Comparison of ENCODE assay signal across 19 cellular contexts in genomic region chr17:59693582-59693981, GRCh38. TPM values are rescaled to one million over a fixed set of nuclear protein-coding genes. Genes with fewer than 3 reads are reported as not detected.
DNase-seq lines count a peak whose midpoint lies in the region; ATAC-seq and TF ChIP-seq lines count a peak whose summit lies in the region.
"Had no signal": no experiment of that assay in that cellular context is flagged by ENCODE, and none has a peak within 500 bp of the region (broad histone marks: within the 10 kb centered on the region; RNA-seq: fewer than 3 reads in every experiment).

No MANE protein-coding gene starts in this region.

- TF ChIP-seq CTCF in activated CD8-positive, alpha-beta T cell treated with anti-CD3 and anti-CD28 coated beads for 36 hours (IDR thresholded peaks at IDR 0.05): no peak
- TF ChIP-seq CTCF in CD4-positive, alpha-beta T cell (IDR thresholded peaks at IDR 0.05): no peak
- TF ChIP-seq CTCF in nephron progenitor cell (IDR thresholded peaks at IDR 0.05): no peak

- H3K36me3 Mint-ChIP-seq in activated CD8-positive, alpha-beta T cell treated with anti-CD3 and anti-CD28 coated beads for 36 hours (ENCODE audit: low read depth): peaks cover 54% of the 10 kb centered on the region
- H3K36me3 Mint-ChIP-seq in activated CD8-positive, alpha-beta T cell treated with anti-CD3 and anti-CD28 coated beads, Interleukin-2, amount 10 ng/mL, durations not matched to agents 7 days and 5 days (ENCODE audit: low read depth): peaks cover 86% of the 10 kb centered on the region
- peaks cover 97% of the 10 kb centered on the region for H3K36me3 Mint-ChIP-seq in CD4-positive, alpha-beta T cell (ENCODE audit: low read depth)
- H3K36me3 Mint-ChIP-seq in nephron progenitor cell (ENCODE audit: low read depth): peaks cover 66% of the 10 kb centered on the region

- ATAC-seq in activated CD8-positive, alpha-beta T cell treated with anti-CD3 and anti-CD28 coated beads for 36 hours: no peak
- no peak for ATAC-seq in activated CD8-positive, alpha-beta T cell treated with anti-CD3 and anti-CD28 coated beads, Interleukin-2, amount 10 ng/mL, durations not matched to agents 7 days and 5 days
- ATAC-seq in CD4-positive, alpha-beta T cell (ENCODE audit: poor library complexity): no peak
- ATAC-seq in HG03457 (IDR thresholded peaks at IDR 0.05; ENCODE audit: unreplicated experiment): no peak
- ATAC-seq: Right ventricle myocardium inferior had no signal

- DNase-seq in activated CD8-positive, alpha-beta T cell treated with anti-CD3 and anti-CD28 coated beads for 36 hours: no peak
- no peak for DNase-seq in activated CD8-positive, alpha-beta T cell treated with anti-CD3 and anti-CD28 coated beads, Interleukin-2, amount 10 ng/mL, durations not matched to agents 7 days and 5 days
- DNase-seq in CD4-positive, alpha-beta T cell: no peak
- no peak for DNase-seq in SK-N-MC (ENCODE audit: low read depth, low spot score)
- DNase-seq in nephron progenitor cell: no peak
- no peak for DNase-seq in activated effector memory CD4-positive, alpha-beta T cell treated with anti-CD3 and anti-CD28 coated beads, Interleukin-2, amount 50 U/mL, for 16 hours
- DNase-seq: ACHN, Caco-2, DMS153, EL, H7, NCI-H1105, NCI-H1694, NCI-H2107, NCI-H2227 treated with DMSO at 0.1 percent for 48 hours, NCI-H524 had no signal

- H3K4me3 Mint-ChIP-seq in activated CD8-positive, alpha-beta T cell treated with anti-CD3 and anti-CD28 coated beads for 36 hours: no peak overlapping the region
- H3K4me3 Mint-ChIP-seq in activated CD8-positive, alpha-beta T cell treated with anti-CD3 and anti-CD28 coated beads, Interleukin-2, amount 10 ng/mL, durations not matched to agents 7 days and 5 days: no peak overlapping the region
- H3K4me3 Mint-ChIP-seq in CD4-positive, alpha-beta T cell: no peak overlapping the region
- no peak overlapping the region for H3K4me3 Mint-ChIP-seq in nephron progenitor cell
- H3K4me3 Mint-ChIP-seq: IgD-negative memory B cell had no signal

- H3K9me3 ChIP-seq in CD4-positive, alpha-beta T cell (ENCODE audit: control insufficient read depth, low read length): no peaks in the 10 kb centered on the region
- no peaks in the 10 kb centered on the region for H3K9me3 ChIP-seq in SK-N-MC (ENCODE audit: low read depth, low read length)
- H3K9me3 ChIP-seq: Caco-2 had no signal

- H3K27ac Mint-ChIP-seq in activated CD8-positive, alpha-beta T cell treated with anti-CD3 and anti-CD28 coated beads for 36 hours: peak overlapping the region; percentile 3
- H3K27ac Mint-ChIP-seq in activated CD8-positive, alpha-beta T cell treated with anti-CD3 and anti-CD28 coated beads, Interleukin-2, amount 10 ng/mL, durations not matched to agents 7 days and 5 days: no peak overlapping the region
- peak overlapping the region; percentile 47 for H3K27ac Mint-ChIP-seq in CD4-positive, alpha-beta T cell
- H3K27ac Mint-ChIP-seq in nephron progenitor cell: peak overlapping the region; percentile 68

- no peaks in the 10 kb centered on the region for H3K9me3 Mint-ChIP-seq in activated CD8-positive, alpha-beta T cell treated with anti-CD3 and anti-CD28 coated beads for 36 hours
- H3K9me3 Mint-ChIP-seq in activated CD8-positive, alpha-beta T cell treated with anti-CD3 and anti-CD28 coated beads, Interleukin-2, amount 10 ng/mL, durations not matched to agents 7 days and 5 days (ENCODE audit: insufficient read depth): no peaks in the 10 kb centered on the region
- no peaks in the 10 kb centered on the region for H3K9me3 Mint-ChIP-seq in CD4-positive, alpha-beta T cell
- H3K9me3 Mint-ChIP-seq in nephron progenitor cell: no peaks in the 10 kb centered on the region
- H3K9me3 Mint-ChIP-seq: IgD-negative memory B cell had no signal

- CTCF ChIA-PET in activated CD8-positive, alpha-beta T cell treated with anti-CD3 and anti-CD28 coated beads for 36 hours (lab: Charles Lee): no interaction called here
- CTCF ChIA-PET in activated CD8-positive, alpha-beta T cell treated with anti-CD3 and anti-CD28 coated beads, Interleukin-2, amount 10 ng/mL, durations not matched to agents 7 days and 5 days (lab: Charles Lee): no interaction called here
- CTCF ChIA-PET in CD4-positive, alpha-beta T cell (lab: Charles Lee): no interaction called here

- no peaks in the 10 kb centered on the region for H3K27me3 Mint-ChIP-seq in activated CD8-positive, alpha-beta T cell treated with anti-CD3 and anti-CD28 coated beads for 36 hours
- no peaks in the 10 kb centered on the region for H3K27me3 Mint-ChIP-seq in activated CD8-positive, alpha-beta T cell treated with anti-CD3 and anti-CD28 coated beads, Interleukin-2, amount 10 ng/mL, durations not matched to agents 7 days and 5 days (ENCODE audit: low read depth)
- no peaks in the 10 kb centered on the region for H3K27me3 Mint-ChIP-seq in CD4-positive, alpha-beta T cell
- H3K27me3 Mint-ChIP-seq in nephron progenitor cell (ENCODE audit: low read depth, poor library complexity): no peaks in the 10 kb centered on the region
- H3K27me3 Mint-ChIP-seq: IgD-negative memory B cell had no signal

- H3K4me3 ChIP-seq in SK-N-MC: no peak overlapping the region

- no peak overlapping the region for H3K9ac ChIP-seq in SK-N-MC (ENCODE audit: insufficient read length)

- H3K36me3 ChIP-seq in SK-N-MC (ENCODE audit: insufficient read depth, low read length): peaks cover 94% of the 10 kb centered on the region

- H3K4me1 Mint-ChIP-seq in activated CD8-positive, alpha-beta T cell treated with anti-CD3 and anti-CD28 coated beads for 36 hours (ENCODE audit: low read depth): peaks cover 30% of the 10 kb centered on the region
- peaks cover 12% of the 10 kb centered on the region for H3K4me1 Mint-ChIP-seq in activated CD8-positive, alpha-beta T cell treated with anti-CD3 and anti-CD28 coated beads, Interleukin-2, amount 10 ng/mL, durations not matched to agents 7 days and 5 days (ENCODE audit: low read depth)
- peaks cover 19% of the 10 kb centered on the region for H3K4me1 Mint-ChIP-seq in CD4-positive, alpha-beta T cell (ENCODE audit: low read depth)
- peaks cover 9% of the 10 kb centered on the region for H3K4me1 Mint-ChIP-seq in nephron progenitor cell

- no peak overlapping the region for H3K27ac ChIP-seq in CD4-positive, alpha-beta T cell (ENCODE audit: low read depth, low read length)
- peak overlapping the region; percentile 91 for H3K27ac ChIP-seq in SK-N-MC

- POLR2A ChIA-PET in activated CD8-positive, alpha-beta T cell treated with anti-CD3 and anti-CD28 coated beads for 36 hours (lab: Charles Lee): no interaction called here
- POLR2A ChIA-PET in activated CD8-positive, alpha-beta T cell treated with anti-CD3 and anti-CD28 coated beads, Interleukin-2, amount 10 ng/mL, durations not matched to agents 7 days and 5 days (lab: Charles Lee): no interaction called here
- POLR2A ChIA-PET in CD4-positive, alpha-beta T cell (lab: Charles Lee): no interaction called here

- intact Hi-C loops in activated CD8-positive, alpha-beta T cell treated with anti-CD3 and anti-CD28 coated beads for 36 hours (cut with micrococcal nuclease): no loop called here
- intact Hi-C loops in CD4-positive, alpha-beta T cell (cut with DNase I, micrococcal nuclease): no loop called here

- H3K27me3 ChIP-seq in CD4-positive, alpha-beta T cell (ENCODE audit: control insufficient read depth, insufficient read depth, low read length): no peaks in the 10 kb centered on the region

RNA-seq across cellular contexts. Expression of gene PTRH2, which starts 13.6 kb away (rescaled TPM):
- 10 to 100 TPM; 34.2 to 37.4 TPM for total RNA-seq in activated CD8-positive, alpha-beta T cell treated with anti-CD3 and anti-CD28 coated beads for 36 hours
- 10 to 100 TPM; 21.5 to 24.7 TPM for total RNA-seq in activated CD8-positive, alpha-beta T cell treated with anti-CD3 and anti-CD28 coated beads, Interleukin-2, amount 10 ng/mL, durations not matched to agents 7 days and 5 days
- 1 to 10 TPM; 6.5 to 7.3 TPM for total RNA-seq in CD4-positive, alpha-beta T cell

RNA-seq across cellular contexts. Expression of gene VMP1, which starts 13.9 kb away (rescaled TPM):
- 100 to 1,000 TPM; 239 to 248 TPM for total RNA-seq in activated CD8-positive, alpha-beta T cell treated with anti-CD3 and anti-CD28 coated beads for 36 hours
- 100 to 1,000 TPM; 122 to 123 TPM for total RNA-seq in activated CD8-positive, alpha-beta T cell treated with anti-CD3 and anti-CD28 coated beads, Interleukin-2, amount 10 ng/mL, durations not matched to agents 7 days and 5 days
- total RNA-seq in CD4-positive, alpha-beta T cell: 10 to 100 TPM; 73.6 to 81.1 TPM
